Comparison of ENCODE assay signal across 8 cellular contexts in the genomic region with DNA sequence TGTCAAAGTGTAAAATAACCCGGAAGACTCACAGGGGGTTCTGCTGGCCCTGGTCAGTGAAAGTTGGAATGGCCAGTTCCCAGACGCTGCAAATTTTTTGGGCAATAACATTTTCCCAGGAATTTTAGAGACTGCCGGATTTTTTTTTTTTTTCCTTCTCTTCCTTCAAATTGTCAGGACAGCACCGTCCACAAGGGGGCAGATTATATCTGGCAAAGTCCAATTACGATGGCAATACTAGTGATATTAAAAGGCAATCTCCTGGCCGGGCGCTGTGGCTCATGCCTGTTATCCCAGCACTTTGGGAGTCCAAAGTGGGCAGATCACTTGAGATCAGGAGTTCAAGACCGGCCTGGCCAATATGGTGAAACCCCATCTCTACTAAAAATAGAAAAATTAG. TPM values are rescaled to one million over a fixed set of nuclear protein-coding genes. Genes with fewer than 3 reads are reported as not detected.
DNase-seq lines count a peak whose midpoint lies in the region; ATAC-seq and TF ChIP-seq lines count a peak whose summit lies in the region.

No MANE protein-coding gene starts in this region.

- H3K27ac ChIP-seq in right cardiac atrium (ENCODE audit: low read length), result no peak overlapping the region

- no peak overlapping the region for H3K4me3 Mint-ChIP-seq in activated naive CD4-positive, alpha-beta T cell treated with anti-CD3 and anti-CD28 coated beads for 36 hours

- POLR2A ChIA-PET in GM10248 (lab: Yijun Ruan, JAX), result no interaction called here

- peak; percentile 44 for TF ChIP-seq CTCF in GM10248 (IDR thresholded peaks at IDR 0.05; ENCODE audit: control extremely low read depth, extremely low read depth, low read depth, missing control alignments)

- ATAC-seq in right cardiac atrium (peak in 1 of 2 donors; percentile 29), GM18519 (IDR thresholded peaks at IDR 0.05; ENCODE audit: low FRiP score, unreplicated experiment) (no peak), HG03159 (IDR thresholded peaks at IDR 0.05; ENCODE audit: unreplicated experiment) (no peak)

- H3K36me3 Mint-ChIP-seq in activated naive CD4-positive, alpha-beta T cell treated with anti-CD3 and anti-CD28 coated beads for 36 hours (ENCODE audit: low read depth), result no peaks in the 10 kb centered on the region

- CTCF ChIA-PET in GM10248 (lab: Yijun Ruan, JAX), result interaction anchor here (0.7 to 3.5 kb wide), 10 partner anchors 8 to 741 kb away, joined by 3 to 14 read pairs (median 4); a partner anchor contains a TSS
- CTCF ChIA-PET in activated naive CD4-positive, alpha-beta T cell treated with anti-CD3 and anti-CD28 coated beads for 36 hours (lab: Charles Lee), result interaction anchor here (0.6 to 1.9 kb wide), 11 partner anchors 12 to 821 kb away, joined by 3 to 6 read pairs (median 3); a partner anchor contains a TSS

- H3K27ac Mint-ChIP-seq in activated naive CD4-positive, alpha-beta T cell treated with anti-CD3 and anti-CD28 coated beads for 36 hours, result no peak overlapping the region

- H3K27me3 ChIP-seq in right cardiac atrium (ENCODE audit: control insufficient read depth, insufficient read depth), result no peaks in the 10 kb centered on the region

- no peaks in the 10 kb centered on the region for H3K4me1 Mint-ChIP-seq in activated naive CD4-positive, alpha-beta T cell treated with anti-CD3 and anti-CD28 coated beads for 36 hours (ENCODE audit: low read depth)

- no peaks in the 10 kb centered on the region for H3K27me3 Mint-ChIP-seq in activated naive CD4-positive, alpha-beta T cell treated with anti-CD3 and anti-CD28 coated beads for 36 hours (ENCODE audit: low read depth)

- H3K9me3 ChIP-seq in right cardiac atrium (ENCODE audit: control insufficient read depth, low read length), result no peaks in the 10 kb centered on the region

- DNase-seq in AG08395 (ENCODE audit: low spot score) (peak; percentile 47), GM10248 (ENCODE audit: extremely low spot score) (peak; percentile 34), NCI-H2227 treated with DMSO at 0.1 percent for 48 hours (lab: John Stamatoyannopoulos, UW) (peak; percentile 52), right cardiac atrium (peak in 2 of 3 donors; percentile 39 to 56)
- peak; percentile 60 for DNase-seq in activated naive CD4-positive, alpha-beta T cell treated with anti-CD3 and anti-CD28 coated beads for 36 hours
- peak; percentile 18 for DNase-seq in stimulated activated CD4-positive, alpha-beta T cell treated with anti-CD3 and anti-CD28 coated beads, Interleukin-12 subunit alpha, Interleukin-12 subunit beta, amount 100 ng/mL, for 4 hours

- H3K4me3 ChIP-seq in right cardiac atrium (ENCODE audit: low read length), result no peak overlapping the region

- intact Hi-C loops in activated naive CD4-positive, alpha-beta T cell treated with anti-CD3 and anti-CD28 coated beads for 36 hours (cut with micrococcal nuclease), result loop anchor here (1.0 kb wide), 1 partner anchor 24 kb away; no protein-coding TSS in a partner anchor
- intact Hi-C loops in right cardiac atrium (cut with DNase I), result loop anchor here in 1 of 4 donors (10.0 kb wide), 1 partner anchor 64 kb away; no protein-coding TSS in a partner anchor

- 10% methylated on average over 8 of the region's 8 CpGs for WGBS in right cardiac atrium

- no peaks in the 10 kb centered on the region for H3K4me1 ChIP-seq in right cardiac atrium (ENCODE audit: control insufficient read depth, insufficient read depth, low read length)

- H3K9me3 Mint-ChIP-seq in activated naive CD4-positive, alpha-beta T cell treated with anti-CD3 and anti-CD28 coated beads for 36 hours, result no peaks in the 10 kb centered on the region

RNA-seq across cellular contexts. Expression of a gene that starts 20.5 kb away (rescaled TPM):
- total RNA-seq in activated naive CD4-positive, alpha-beta T cell treated with anti-CD3 and anti-CD28 coated beads for 36 hours, result 100 to 1,000 TPM; 846 to 855 TPM
- total RNA-seq in right cardiac atrium, result 100 to 1,000 TPM; 172 to 213 (median 198) TPM
- 126 TPM for polyA plus RNA-seq in right cardiac atrium
